In the genomic region with DNA sequence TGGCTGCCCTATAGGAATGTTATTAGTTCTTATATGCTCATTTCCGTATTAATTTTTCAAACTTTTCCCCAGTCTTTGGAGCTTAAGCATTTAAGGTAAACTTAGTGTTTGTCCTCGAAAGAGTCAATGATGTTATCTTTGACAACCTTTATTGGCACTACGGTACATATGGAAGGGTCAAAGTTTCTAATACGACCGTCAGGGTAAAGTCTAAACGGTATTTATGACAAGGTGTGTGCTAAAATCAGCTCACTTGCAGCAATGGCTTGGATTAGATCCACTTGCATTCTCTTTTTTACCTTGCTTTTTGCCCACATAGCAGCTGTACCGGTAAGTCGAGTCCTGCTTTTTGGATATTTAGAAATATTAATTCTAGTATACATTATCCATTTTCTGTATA, we compare ENCODE assay signal across 16 cellular contexts. TPM values are rescaled to one million over a fixed set of nuclear protein-coding genes. Genes with fewer than 3 reads are reported as not detected.
DNase-seq lines count a peak whose midpoint lies in the region; ATAC-seq, FAIRE-seq and TF ChIP-seq lines count a peak whose summit lies in the region.
"Had no signal": no experiment of that assay in that cellular context is flagged by ENCODE, and none has a peak within 500 bp of the region (broad histone marks: within the 10 kb centered on the region; RNA-seq: fewer than 3 reads in every experiment).

A gene with protein sequence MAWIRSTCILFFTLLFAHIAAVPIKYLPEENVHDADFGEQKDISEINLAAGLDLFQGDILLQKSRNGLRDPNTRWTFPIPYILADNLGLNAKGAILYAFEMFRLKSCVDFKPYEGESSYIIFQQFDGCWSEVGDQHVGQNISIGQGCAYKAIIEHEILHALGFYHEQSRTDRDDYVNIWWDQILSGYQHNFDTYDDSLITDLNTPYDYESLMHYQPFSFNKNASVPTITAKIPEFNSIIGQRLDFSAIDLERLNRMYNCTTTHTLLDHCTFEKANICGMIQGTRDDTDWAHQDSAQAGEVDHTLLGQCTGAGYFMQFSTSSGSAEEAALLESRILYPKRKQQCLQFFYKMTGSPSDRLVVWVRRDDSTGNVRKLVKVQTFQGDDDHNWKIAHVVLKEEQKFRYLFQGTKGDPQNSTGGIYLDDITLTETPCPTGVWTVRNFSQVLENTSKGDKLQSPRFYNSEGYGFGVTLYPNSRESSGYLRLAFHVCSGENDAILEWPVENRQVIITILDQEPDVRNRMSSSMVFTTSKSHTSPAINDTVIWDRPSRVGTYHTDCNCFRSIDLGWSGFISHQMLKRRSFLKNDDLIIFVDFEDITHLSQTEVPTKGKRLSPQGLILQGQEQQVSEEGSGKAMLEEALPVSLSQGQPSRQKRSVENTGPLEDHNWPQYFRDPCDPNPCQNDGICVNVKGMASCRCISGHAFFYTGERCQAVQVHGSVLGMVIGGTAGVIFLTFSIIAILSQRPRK (plus strand): TSS at position 252 of the 400 bp plus-strand sequence. CDS start 10 bp downstream, at position 262.

- H3K36me3 Mint-ChIP-seq in activated T-helper 2 cell treated with anti-CD3 and anti-CD28 coated beads, Interferon-gamma antibody, Interleukin-2, Interleukin-4, amounts not matched to agents 10 μg/mL and 5 μg/mL and 100 μg/mL, durations not matched to agents 14 hours and 24 hours and 36 hours (ENCODE audit: low read depth), result no peaks in the 10 kb centered on the region
- H3K36me3 Mint-ChIP-seq: CD14-positive monocyte had no signal

- H3K27me3 Mint-ChIP-seq in activated T-helper 2 cell treated with anti-CD3 and anti-CD28 coated beads, Interferon-gamma antibody, Interleukin-2, Interleukin-4, amounts not matched to agents 10 μg/mL and 5 μg/mL and 100 μg/mL, durations not matched to agents 14 hours and 24 hours and 36 hours (ENCODE audit: low read depth), result no peaks in the 10 kb centered on the region

- in situ Hi-C loops in HepG2 (cut with HindIII; ENCODE audit: extremely low pct_ligation_motif_present, low pct_unique_long_range_greater_than_20kb), result no loop called here

- H3K4me3 Mint-ChIP-seq in activated T-helper 2 cell treated with anti-CD3 and anti-CD28 coated beads, Interferon-gamma antibody, Interleukin-2, Interleukin-4, amounts not matched to agents 10 μg/mL and 5 μg/mL and 100 μg/mL, durations not matched to agents 14 hours and 24 hours and 36 hours (ENCODE audit: low read depth), result no peak within 1 kb of the TSS
- H3K4me3 Mint-ChIP-seq: CD14-positive monocyte had no signal

- ATAC-seq in HepG2 (peak; percentile 73), right lobe of liver (no peak), pancreas (peak; percentile 18 to 68 (median 52)), PC-3 (no peak)

- H2AFZ ChIP-seq in HepG2 (ENCODE audit: low read length) (no peak within 1 kb of the TSS), hepatocyte (no peak within 1 kb of the TSS), PC-3 (ENCODE audit: low read length) (no peak within 1 kb of the TSS)

- peaks cover 23% of the 10 kb centered on the region for H3K4me1 ChIP-seq in HepG2 (ENCODE audit: insufficient read depth, low read length)
- no peaks in the 10 kb centered on the region for H3K4me1 ChIP-seq in right lobe of liver
- H3K4me1 ChIP-seq in hepatocyte (ENCODE audit: insufficient read depth), result peaks cover 4% of the 10 kb centered on the region
- peaks cover 0 to 19% (median 10%) of the 10 kb centered on the region in 3 donors for H3K4me1 ChIP-seq in pancreas
- no peaks in the 10 kb centered on the region for H3K4me1 ChIP-seq in PC-3 (ENCODE audit: insufficient read depth, low read length)

- FAIRE-seq in HepG2 (lab: Jason Lieb, UNC), result peak; percentile 46
- no peak for FAIRE-seq in pancreas (lab: Jason Lieb, UNC)
- FAIRE-seq: H54 had no signal

- H3K9me3 Mint-ChIP-seq in activated T-helper 2 cell treated with anti-CD3 and anti-CD28 coated beads, Interferon-gamma antibody, Interleukin-2, Interleukin-4, amounts not matched to agents 10 μg/mL and 5 μg/mL and 100 μg/mL, durations not matched to agents 14 hours and 24 hours and 36 hours, result no peaks in the 10 kb centered on the region

- H3K4me1 Mint-ChIP-seq in activated T-helper 2 cell treated with anti-CD3 and anti-CD28 coated beads, Interferon-gamma antibody, Interleukin-2, Interleukin-4, amounts not matched to agents 10 μg/mL and 5 μg/mL and 100 μg/mL, durations not matched to agents 14 hours and 24 hours and 36 hours (ENCODE audit: low read depth), result no peaks in the 10 kb centered on the region

- no peak for TF ChIP-seq POLR2A in HepG2 (IDR thresholded peaks at IDR 0.05; ENCODE audit: insufficient read depth in 1 of 2, low read depth in 2 of 2, low read length in 2 of 2)
- no peak for TF ChIP-seq POLR2A in right lobe of liver (IDR thresholded peaks at IDR 0.05)

- H3K27me3 ChIP-seq in HepG2 (ENCODE audit: control insufficient read depth in 1 of 2, insufficient read depth in 2 of 2, low read length in 2 of 2) (no peaks in the 10 kb centered on the region), right lobe of liver (no peaks in the 10 kb centered on the region), hepatocyte (no peaks in the 10 kb centered on the region), pancreas (no peaks in the 10 kb centered on the region), PC-3 (ENCODE audit: low read length) (no peaks in the 10 kb centered on the region), dorsolateral prefrontal cortex (no peaks in the 10 kb centered on the region)

- BruUV-seq in HepG2 (replicated peaks; lab: Mats Ljungman, UMichigan) (no TSS peak), PC-3 (replicated peaks; lab: Mats Ljungman, UMichigan) (no TSS peak)

- WGBS in HepG2 (ENCODE audit: low lambda C conversion rate), result 5% methylated on average over 8 of the region's 8 CpGs
- WGBS in right lobe of liver (ENCODE audit: insufficient coverage, low coverage, low lambda C conversion rate, missing lambda C conversion rate), result 46% methylated on average over 8 of the region's 8 CpGs
- 49% methylated on average over 8 of the region's 8 CpGs for WGBS in hepatocyte (ENCODE audit: low lambda C conversion rate, missing lambda C conversion rate)
- 27 to 30% methylated on average over 8 of the region's 8 CpGs for WGBS in pancreas, 2 donors

- intact Hi-C loops in HepG2 (cut with micrococcal nuclease; ENCODE audit: unreplicated experiment), result no loop called here
- intact Hi-C loops in right lobe of liver (cut with DNase I), result no loop called here
- intact Hi-C loops in pancreas (cut with DNase I), result no loop called here
- intact Hi-C loops in PC-3 (cut with micrococcal nuclease), result no loop called here
- intact Hi-C loops in activated T-helper 2 cell treated with anti-CD3 and anti-CD28 coated beads, Interferon-gamma antibody, Interleukin-2, Interleukin-4, amounts not matched to agents 10 μg/mL and 5 μg/mL and 100 μg/mL, durations not matched to agents 14 hours and 24 hours and 36 hours (cut with micrococcal nuclease), result no loop called here
- intact Hi-C loops in dorsolateral prefrontal cortex (cut with DNase I), result no loop called here

- H3K9me3 ChIP-seq in HepG2 (ENCODE audit: low read length) (no peaks in the 10 kb centered on the region), right lobe of liver (no peaks in the 10 kb centered on the region), hepatocyte (ENCODE audit: low read depth) (no peaks in the 10 kb centered on the region), pancreas (no peaks in the 10 kb centered on the region), PC-3 (ENCODE audit: low read length) (no peaks in the 10 kb centered on the region)

- no peak within 1 kb of the TSS for H3K27ac ChIP-seq in HepG2 (ENCODE audit: extremely low read length, insufficient read depth, low read length)
- H3K27ac ChIP-seq in right lobe of liver, result no peak within 1 kb of the TSS
- peak within 1 kb of the TSS; percentile 51 for H3K27ac ChIP-seq in hepatocyte
- no peak within 1 kb of the TSS for H3K27ac ChIP-seq in pancreas
- H3K27ac ChIP-seq in PC-3 (ENCODE audit: low read length), result no peak within 1 kb of the TSS
- no peak within 1 kb of the TSS for H3K27ac ChIP-seq in dorsolateral prefrontal cortex
- H3K27ac ChIP-seq: 22Rv1 had no signal

- H3F3A ChIP-seq in PC-3 (ENCODE audit: low read length, unreplicated experiment), result no peaks in the 10 kb centered on the region

- no peak for TF ChIP-seq RAD21 in HepG2 (CRISPR knock-in tag; IDR thresholded peaks at IDR 0.05)

- peak in 1 of 2 experiments; percentile 44; a peak in 1 of 4 replicates for TF ChIP-seq EP300 in HepG2 (IDR thresholded peaks at IDR 0.05; ENCODE audit: low read depth in 2 of 2, low read length in 2 of 2)
- no peak for TF ChIP-seq EP300 in HepG2 (CRISPR knock-in tag; IDR thresholded peaks at IDR 0.05; ENCODE audit: borderline replicate concordance)

- POLR2A ChIA-PET in HepG2 (lab: Yijun Ruan, JAX), result no interaction called here
- POLR2A ChIA-PET in PC-3 (lab: Charles Lee; ENCODE audit: unreplicated experiment), result interaction anchor here (0.7 kb wide), 1 partner anchor 58 kb away, joined by 3 read pairs; the partner anchor contains the start of gene PLA2G7

- peak within 1 kb of the TSS; percentile 33 for H3K4me2 ChIP-seq in HepG2 (ENCODE audit: low read depth, low read length)
- H3K4me2 ChIP-seq in hepatocyte, result peak within 1 kb of the TSS; percentile 67
- no peak within 1 kb of the TSS for H3K4me2 ChIP-seq in PC-3 (ENCODE audit: low read length)

- H3K36me3 ChIP-seq in HepG2 (replicated peaks in 1 of 2; ENCODE audit: control insufficient read depth in 1 of 2, insufficient read depth in 2 of 2, low read length in 2 of 2), result no peaks in the 10 kb centered on the region
- no peaks in the 10 kb centered on the region for H3K36me3 ChIP-seq in right lobe of liver
- no peaks in the 10 kb centered on the region for H3K36me3 ChIP-seq in hepatocyte (replicated peaks; ENCODE audit: insufficient read depth, low read depth)
- no peaks in the 10 kb centered on the region for H3K36me3 ChIP-seq in pancreas
- no peaks in the 10 kb centered on the region for H3K36me3 ChIP-seq in PC-3 (ENCODE audit: low read depth, low read length)

- H3K9ac ChIP-seq in HepG2 (ENCODE audit: insufficient read depth, low read depth, low read length) (no peak within 1 kb of the TSS), PC-3 (ENCODE audit: low read length) (no peak within 1 kb of the TSS)

- H3K4me3 ChIP-seq in HepG2 (replicated peaks in 1 of 3; ENCODE audit: insufficient read depth in 1 of 3, low read depth in 2 of 3, low read length in 3 of 3) (no peak within 1 kb of the TSS; a peak in 1 of 6 replicates), right lobe of liver (no peak within 1 kb of the TSS), hepatocyte (peak within 1 kb of the TSS; percentile 22), pancreas (peak within 1 kb of the TSS in 2 of 4 donors; percentile 2 to 8), PC-3 (ENCODE audit: low read length) (no peak within 1 kb of the TSS), dorsolateral prefrontal cortex (no peak within 1 kb of the TSS)

- H4K20me1 ChIP-seq in HepG2 (ENCODE audit: insufficient read depth, low read length) (no peaks in the 10 kb centered on the region), hepatocyte (ENCODE audit: insufficient read depth, poor library complexity, severe bottlenecking) (no peaks in the 10 kb centered on the region), PC-3 (ENCODE audit: low read length) (no peaks in the 10 kb centered on the region)

- no peak within 1 kb of the TSS for H3K27ac Mint-ChIP-seq in activated T-helper 2 cell treated with anti-CD3 and anti-CD28 coated beads, Interferon-gamma antibody, Interleukin-2, Interleukin-4, amounts not matched to agents 10 μg/mL and 5 μg/mL and 100 μg/mL, durations not matched to agents 14 hours and 24 hours and 36 hours
- H3K27ac Mint-ChIP-seq: CD14-positive monocyte had no signal

- H3K9me2 ChIP-seq in hepatocyte (replicated peaks; ENCODE audit: insufficient read depth) (no peaks in the 10 kb centered on the region), PC-3 (replicated peaks; ENCODE audit: low read length) (no peaks in the 10 kb centered on the region)

- CTCF ChIA-PET in HepG2 (lab: Yijun Ruan, JAX; ENCODE audit: low intra/inter-chr PET ratio, low total read pairs), result no interaction called here
- CTCF ChIA-PET in PC-3 (lab: Charles Lee), result no interaction called here

- peak; percentile 42 for DNase-seq in HepG2 (ENCODE audit: low spot score)
- no peak for DNase-seq in right lobe of liver
- peak; percentile 28 for DNase-seq in hepatocyte (ENCODE audit: low spot score)
- no peak for DNase-seq in pancreas
- no peak for DNase-seq in PC-3
- DNase-seq in activated T-helper 2 cell treated with anti-CD3 and anti-CD28 coated beads, Interferon-gamma antibody, Interleukin-2, Interleukin-4, amounts not matched to agents 10 μg/mL and 5 μg/mL and 100 μg/mL, durations not matched to agents 14 hours and 24 hours and 36 hours (ENCODE audit: low spot score), result no peak
- DNase-seq in NCI-H2196 (lab: John Stamatoyannopoulos, UW; ENCODE audit: unreplicated experiment), result no peak
- DNase-seq in dorsolateral prefrontal cortex, result no peak
- DNase-seq: Calu3, DMS 273 treated with DMSO at 0.1 percent for 48 hours had no signal

- H3K79me2 ChIP-seq in HepG2 (ENCODE audit: insufficient read depth, low read length), result no peaks in the 10 kb centered on the region
- peaks cover 13% of the 10 kb centered on the region for H3K79me2 ChIP-seq in hepatocyte
- no peaks in the 10 kb centered on the region for H3K79me2 ChIP-seq in PC-3 (ENCODE audit: low read length)

- no peak for TF ChIP-seq CTCF in HepG2 (CRISPR knock-in tag; IDR thresholded peaks at IDR 0.05)
- no peak for TF ChIP-seq CTCF in right lobe of liver (IDR thresholded peaks at IDR 0.05)
- no peak for TF ChIP-seq CTCF in hepatocyte (IDR thresholded peaks at IDR 0.05; ENCODE audit: poor library complexity)
- TF ChIP-seq CTCF in pancreas (IDR thresholded peaks at IDR 0.05), result no peak
- TF ChIP-seq CTCF in PC-3 (conservative IDR thresholded peaks at IDR 0.05; ENCODE audit: low read depth, low read length), result no peak
- TF ChIP-seq CTCF in dorsolateral prefrontal cortex (IDR thresholded peaks at IDR 0.05 in 54 of 56, conservative IDR thresholded peaks at IDR 0.05 in 2 of 56; ENCODE audit: low read depth in 1 of 56, partially characterized antibody in 56 of 56), result no peak

RNA-seq across cellular contexts. Expression of the gene that starts here (rescaled TPM):
- total RNA-seq in HepG2 (2016; rRNA removed; fragmentation: Illumina TruSeq; extraction: Trizol), result 0.10 and 0.24 TPM in 2 replicates
- total RNA-seq in HepG2 (2016; cell fraction: cytosol; rRNA removed; fragmentation: Illumina TruSeq; extraction: Trizol; ENCODE audit: low read depth), result not detected in 2 replicates
- 0.12 and 0.22 TPM in 2 replicates for total RNA-seq in HepG2 (2016; cell fraction: insoluble cytoplasmic fraction; rRNA removed; fragmentation: Illumina TruSeq; extraction: Trizol)
- total RNA-seq in HepG2 (2016; cell fraction: membrane; rRNA removed; fragmentation: Illumina TruSeq; extraction: Trizol), result 0.06 TPM in 1 of 2 replicates, not detected in the other
- 0.25 and 0.28 TPM in 2 replicates for total RNA-seq in HepG2 (2016; cell fraction: nucleus; rRNA removed; fragmentation: Illumina TruSeq; extraction: Trizol)
- polyA plus RNA-seq in HepG2 (2011; rRNA removed), result 0.83 and 3.0 TPM in 2 replicates
- 0.71 and 2.9 TPM in 2 replicates for polyA plus RNA-seq in HepG2 (2011; cell fraction: cytosol; rRNA removed)
- 0.61 and 1.3 TPM in 2 replicates for polyA plus RNA-seq in HepG2 (2011; cell fraction: nucleus; rRNA removed)
- polyA plus RNA-seq in HepG2 (2012), result 2.3 and 10.9 TPM in 2 replicates
- 0.05 TPM in 1 of 2 replicates, not detected in the other for polyA plus RNA-seq in HepG2 (2016; cell fraction: cytosol; fragmentation: Illumina TruSeq; extraction: Trizol; ENCODE audit: low read depth)
- 0.08 TPM in 1 of 2 replicates, not detected in the other for polyA plus RNA-seq in HepG2 (2016; cell fraction: insoluble cytoplasmic fraction; fragmentation: Illumina TruSeq; extraction: Trizol; ENCODE audit: low read depth)
- polyA plus RNA-seq in HepG2 (2016; cell fraction: membrane; fragmentation: Illumina TruSeq; extraction: Trizol; ENCODE audit: low read depth), result not detected in 2 replicates
- polyA plus RNA-seq in HepG2 (2016; cell fraction: nucleus; fragmentation: Illumina TruSeq; extraction: Trizol; ENCODE audit: insufficient read depth, low read depth), result 0.25 TPM in 1 of 2 replicates, not detected in the other
- polyA minus RNA-seq in HepG2 (2011; rRNA and poly(A)+ RNA removed; ENCODE audit: low replicate concordance), result 0.38 TPM in 1 of 2 replicates, not detected in the other
- 0.26 and 0.49 TPM in 2 replicates for polyA minus RNA-seq in HepG2 (2011; cell fraction: cytosol; rRNA and poly(A)+ RNA removed)
- polyA minus RNA-seq in HepG2 (2011; cell fraction: nucleus; rRNA and poly(A)+ RNA removed), result 0.64 and 1.5 TPM in 2 replicates
- total RNA-seq in right lobe of liver, result under 1 TPM in 2 of 6 experiments, not detected in 4; 0.07 to 0.18 TPM
- 93.4 and 94.2 TPM in 2 replicates for total RNA-seq in hepatocyte
- 38.9 and 62.8 TPM in 2 replicates for polyA plus RNA-seq in hepatocyte
- 1 to 10 TPM in 2 of 6 donors, under 1 TPM in 4; 0.09 to 2.7 (median 0.37) TPM for total RNA-seq in pancreas
- polyA plus RNA-seq in pancreas, result under 1 TPM; 0.02 to 0.34 TPM
- not detected in 2 replicates for total RNA-seq in PC-3 (2014; rRNA removed)
- total RNA-seq in activated T-helper 2 cell treated with anti-CD3 and anti-CD28 coated beads, Interferon-gamma antibody, Interleukin-2, Interleukin-4, amounts not matched to agents 10 μg/mL and 5 μg/mL and 100 μg/mL, durations not matched to agents 14 hours and 24 hours and 36 hours, result not detected in 2 replicates
- total RNA-seq in dorsolateral prefrontal cortex, result under 1 TPM in 47 of 120 experiments, not detected in 73; 0.13 to 0.80 (median 0.25) TPM
- total RNA-seq: A673, Calu3, Daoy had no signal
- polyA plus RNA-seq: BJ had no signal

Comparison
In these comparisons a context has a peak if more than half of its experiments do, and no peak if none do; other contexts are left out.
1. RNA of the gene that starts here (total RNA-seq): 93.4 to 94.2 TPM in hepatocyte; 0.09 to 2.7 TPM in pancreas, 0.06 to 0.28 TPM in HepG2, 0.13 to 0.80 TPM in dorsolateral prefrontal cortex, 0.07 to 0.18 TPM in right lobe of liver, not detected in PC-3 and not detected in activated T-helper 2 cell treated with anti-CD3 and anti-CD28 coated beads, Interferon-gamma antibody, Interleukin-2, Interleukin-4, amounts not matched to agents 10 μg/mL and 5 μg/mL and 100 μg/mL, durations not matched to agents 14 hours and 24 hours and 36 hours; every median in the first group is over 10 times any median in the second.
2. ATAC-seq: peak in HepG2 (single experiment) and pancreas (4 of 4); none in right lobe of liver (0 of 4) and PC-3 (single experiment).
3. DNase-seq: peak in HepG2 (single experiment) and hepatocyte (single experiment); none in right lobe of liver (0 of 3), pancreas (0 of 6), PC-3 (single experiment), activated T-helper 2 cell treated with anti-CD3 and anti-CD28 coated beads, Interferon-gamma antibody, Interleukin-2, Interleukin-4, amounts not matched to agents 10 μg/mL and 5 μg/mL and 100 μg/mL, durations not matched to agents 14 hours and 24 hours and 36 hours (single experiment), NCI-H2196 (single experiment) and dorsolateral prefrontal cortex (0 of 10).